In genomic region chr15:51726302-51727073, GRCh38 we compare ENCODE assay signal across 9 cellular contexts. TPM values are rescaled to one million over a fixed set of nuclear protein-coding genes. Genes with fewer than 3 reads are reported as not detected.
DNase-seq lines count a peak whose midpoint lies in the region; ATAC-seq lines count a peak whose summit lies in the region.
"Had no signal": no experiment of that assay in that cellular context is flagged by ENCODE, and none has a peak within 500 bp of the region (broad histone marks: within the 10 kb centered on the region; RNA-seq: fewer than 3 reads in every experiment).

No MANE protein-coding gene starts in this region.

- CTCF ChIA-PET in activated CD4-positive, alpha-beta T cell treated with anti-CD3 and anti-CD28 coated beads, Interleukin-2, amount 10 ng/mL, durations not matched to agents 7 days and 5 days (lab: Charles Lee), result interaction anchor here (1.2 kb wide), 1 partner anchor 11 kb away, joined by 3 read pairs; the partner anchor contains the start of gene LYSMD2

- DNase-seq in NCI-H1417 (lab: John Stamatoyannopoulos, UW) (peak; percentile 2 to 70 (median 6)), NCI-H1417 treated with DMSO at 0.1 percent for 48 hours (lab: John Stamatoyannopoulos, UW) (no peak), glomerular visceral epithelial cell (ENCODE audit: extremely low spot score) (peak; percentile 83), renal cortical epithelial cell (ENCODE audit: low read depth) (peak; percentile 88), NCI-H1930 (lab: John Stamatoyannopoulos, UW) (no peak)
- DNase-seq in activated CD4-positive, alpha-beta T cell treated with anti-CD3 and anti-CD28 coated beads, Interleukin-2, amount 10 ng/mL, durations not matched to agents 7 days and 5 days, result no peak

- POLR2A ChIA-PET in activated CD4-positive, alpha-beta T cell treated with anti-CD3 and anti-CD28 coated beads, Interleukin-2, amount 10 ng/mL, durations not matched to agents 7 days and 5 days (lab: Charles Lee), result no interaction called here

- ATAC-seq in GM21825 (IDR thresholded peaks at IDR 0.05; ENCODE audit: unreplicated experiment), result peak; percentile 85

- H3K9me3 Mint-ChIP-seq in IgD-negative memory B cell, result no peaks in the 10 kb centered on the region
- no peaks in the 10 kb centered on the region for H3K9me3 Mint-ChIP-seq in activated CD4-positive, alpha-beta T cell treated with anti-CD3 and anti-CD28 coated beads, Interleukin-2, amount 10 ng/mL, durations not matched to agents 7 days and 5 days

- H3K27ac Mint-ChIP-seq in IgD-negative memory B cell, result peak overlapping the region; percentile 8 to 83 (median 33)
- peak overlapping the region; percentile 20 for H3K27ac Mint-ChIP-seq in activated CD4-positive, alpha-beta T cell treated with anti-CD3 and anti-CD28 coated beads, Interleukin-2, amount 10 ng/mL, durations not matched to agents 7 days and 5 days

- H3K36me3 Mint-ChIP-seq in IgD-negative memory B cell, result peaks cover 7% of the 10 kb centered on the region
- peaks cover 30% of the 10 kb centered on the region for H3K36me3 Mint-ChIP-seq in activated CD4-positive, alpha-beta T cell treated with anti-CD3 and anti-CD28 coated beads, Interleukin-2, amount 10 ng/mL, durations not matched to agents 7 days and 5 days (ENCODE audit: low read depth)

- peaks cover 1% of the 10 kb centered on the region for H3K27me3 Mint-ChIP-seq in IgD-negative memory B cell
- H3K27me3 Mint-ChIP-seq in activated CD4-positive, alpha-beta T cell treated with anti-CD3 and anti-CD28 coated beads, Interleukin-2, amount 10 ng/mL, durations not matched to agents 7 days and 5 days, result no peaks in the 10 kb centered on the region

- H3K4me1 Mint-ChIP-seq in IgD-negative memory B cell, result peaks cover 39 to 61% (median 45%) of the 10 kb centered on the region in 3 donors
- peaks cover 41% of the 10 kb centered on the region for H3K4me1 Mint-ChIP-seq in activated CD4-positive, alpha-beta T cell treated with anti-CD3 and anti-CD28 coated beads, Interleukin-2, amount 10 ng/mL, durations not matched to agents 7 days and 5 days

- H3K4me3 Mint-ChIP-seq in IgD-negative memory B cell, result peak overlapping the region in 2 of 4 donors; percentile 70 to 83
- no peak overlapping the region for H3K4me3 Mint-ChIP-seq in activated CD4-positive, alpha-beta T cell treated with anti-CD3 and anti-CD28 coated beads, Interleukin-2, amount 10 ng/mL, durations not matched to agents 7 days and 5 days

RNA-seq across cellular contexts. Expression of gene LYSMD2, which starts 11.0 kb away (rescaled TPM):
- 66.6 TPM for polyA plus RNA-seq in IgD-negative memory B cell
- total RNA-seq in activated CD4-positive, alpha-beta T cell treated with anti-CD3 and anti-CD28 coated beads, Interleukin-2, amount 10 ng/mL, durations not matched to agents 7 days and 5 days, result 10 to 100 TPM; 18.2 to 23.6 TPM
- 7.5 and 10.6 TPM in 2 replicates for total RNA-seq in renal cortical epithelial cell

RNA-seq across cellular contexts. Expression of gene TMOD2, which starts 24.9 kb away (rescaled TPM):
- 6.4 TPM for polyA plus RNA-seq in IgD-negative memory B cell
- total RNA-seq in activated CD4-positive, alpha-beta T cell treated with anti-CD3 and anti-CD28 coated beads, Interleukin-2, amount 10 ng/mL, durations not matched to agents 7 days and 5 days, result 10 to 100 TPM; 10.9 to 12.8 TPM
- total RNA-seq in renal cortical epithelial cell, result 1.7 and 3.8 TPM in 2 replicates

RNA-seq across cellular contexts. Expression of gene SCG3, which starts 45.2 kb away (rescaled TPM):
- not detected for polyA plus RNA-seq in IgD-negative memory B cell
- not detected for total RNA-seq in activated CD4-positive, alpha-beta T cell treated with anti-CD3 and anti-CD28 coated beads, Interleukin-2, amount 10 ng/mL, durations not matched to agents 7 days and 5 days
- total RNA-seq in renal cortical epithelial cell, result 0.05 TPM in 1 of 2 replicates, not detected in the other
- total RNA-seq: ascending aorta had no signal

Comparison
In these comparisons a context has a peak if more than half of its experiments do, and no peak if none do; other contexts are left out.
1. DNase-seq: peak in NCI-H1417 (3 of 3), glomerular visceral epithelial cell (single experiment) and renal cortical epithelial cell (single experiment); none in NCI-H1417 treated with DMSO at 0.1 percent for 48 hours (single experiment), activated CD4-positive, alpha-beta T cell treated with anti-CD3 and anti-CD28 coated beads, Interleukin-2, amount 10 ng/mL, durations not matched to agents 7 days and 5 days (single experiment) and NCI-H1930 (0 of 2).